In the genomic region with DNA sequence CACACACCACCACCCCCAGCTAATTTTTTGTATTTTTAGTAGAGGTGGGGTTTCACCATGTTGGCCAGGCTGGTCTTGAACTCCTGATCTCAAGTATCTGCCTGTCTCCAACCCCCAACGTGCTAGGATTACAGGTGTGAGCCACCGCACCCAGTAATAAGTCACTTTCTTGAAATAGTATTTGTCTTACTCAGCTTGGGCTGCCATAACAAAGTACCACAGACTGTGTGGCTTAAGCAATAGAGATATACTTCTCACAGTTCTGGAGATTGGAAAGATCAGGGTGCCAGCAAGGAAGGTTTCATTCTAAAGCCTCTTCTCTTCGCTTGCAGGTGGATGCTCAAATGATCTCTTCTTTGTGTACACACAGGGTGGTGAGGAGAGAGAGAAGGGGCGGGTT, we compare ENCODE assay signal across 27 cellular contexts.
A peak's percentile ranks its signal among the peaks of the same experiment; 100 is the strongest.
DNase-seq lines count a peak whose midpoint lies in the region; ATAC-seq and TF ChIP-seq lines count a peak whose summit lies in the region.
"Had no signal": no experiment of that assay in that cellular context is flagged by ENCODE, and none has a peak within 500 bp of the region (broad histone marks: within the 10 kb centered on the region; RNA-seq: fewer than 3 reads in every experiment).

No MANE protein-coding gene starts in this region.

- intact Hi-C loops in thyroid gland (cut with DNase I) = no loop called here

- H3K36me3 ChIP-seq in mesenchymal stem cell (ENCODE audit: control insufficient read depth in 1 of 2, insufficient read depth in 2 of 2, low read depth in 1 of 2, low read length in 2 of 2) (no peaks in the 10 kb centered on the region), thyroid gland (no peaks in the 10 kb centered on the region), Peyer's patch (no peaks in the 10 kb centered on the region)
- H3K36me3 ChIP-seq: gastroesophageal sphincter, HAP-1, lower lobe of right lung, prostate gland had no signal

- H3K4me3 ChIP-seq in mesenchymal stem cell (ENCODE audit: insufficient read depth in 1 of 2, low read depth in 1 of 2, low read length in 2 of 2) (no peak overlapping the region), thyroid gland (replicated peaks in 1 of 3) (no peak overlapping the region), Peyer's patch (no peak overlapping the region)
- H3K4me3 ChIP-seq: BLaER1 treated with 17β-estradiol and CSF1 and Interleukin-3, amounts not matched to agents 10 nM and 100 nM; gastroesophageal sphincter; HAP-1; lower lobe of right lung; prostate gland had no signal

- TF ChIP-seq CTCF in thyroid gland (IDR thresholded peaks at IDR 0.05) (no peak), Peyer's patch (IDR thresholded peaks at IDR 0.05) (no peak)

- peak overlapping the region in 1 of 2 experiments; percentile 40 for H3K18ac ChIP-seq in mesenchymal stem cell (ENCODE audit: low read depth in 1 of 2, low read length in 2 of 2)

- no peak overlapping the region for H4K91ac ChIP-seq in mesenchymal stem cell (ENCODE audit: low read length)

- DNase-seq in stimulated activated CD4-positive, alpha-beta T cell treated with anti-CD3 and anti-CD28 coated beads, Interleukin-1b, Interleukin-23, amount 100 ng/mL, for 48 hours = peak; percentile 20
- DNase-seq in stimulated activated CD4-positive, alpha-beta T cell treated with anti-CD3 and anti-CD28 coated beads, Interleukin-2, amount 100 ng/mL, for 48 hours = no peak
- DNase-seq in mesenchymal stem cell = no peak
- no peak for DNase-seq in thyroid gland
- DNase-seq in Peyer's patch = no peak
- DNase-seq in NCI-H226 = no peak
- DNase-seq: activated CD4-positive, alpha-beta T cell treated with anti-CD3 and anti-CD28 coated beads, Interleukin-2, amount 50 U/mL, for 4 hours; activated CD8-positive, alpha-beta memory T cell treated with anti-CD3 and anti-CD28 coated beads, Interleukin-2, amount 50 U/mL, for 48 hours; activated effector memory CD4-positive, alpha-beta T cell treated with Interleukin-2 at 50 U/mL for 16 hours; activated naive CD8-positive, alpha-beta T cell treated with anti-CD3 and anti-CD28 coated beads, Interleukin-2, amount 50 U/mL, for 24 hours; Caco-2; DND-41; effector memory CD8-positive, alpha-beta T cell; islet precursor cell; lower lobe of right lung; NCI-H1092 treated with DMSO at 0.1 percent for 48 hours; NCI-H2029 treated with DMSO at 0.1 percent for 48 hours; NCI-H2227 treated with DMSO at 0.1 percent for 48 hours had no signal

- H3K9ac ChIP-seq in mesenchymal stem cell (ENCODE audit: low read length) = peak overlapping the region; percentile 72

- H3K4me1 ChIP-seq in mesenchymal stem cell (ENCODE audit: control insufficient read depth, insufficient read depth, low read depth, low read length) = peaks cover 9% of the 10 kb centered on the region
- peaks cover 10 to 14% of the 10 kb centered on the region in 2 donors for H3K4me1 ChIP-seq in thyroid gland
- H3K4me1 ChIP-seq in Peyer's patch = no peaks in the 10 kb centered on the region
- H3K4me1 ChIP-seq: prostate gland had no signal

- peak overlapping the region; percentile 90 for H3K4me3 Mint-ChIP-seq in activated T-helper 17 cell treated with anti-CD3 and anti-CD28 coated beads, Interleukin-2, amount 50 U/mL, for 72 hours
- H3K4me3 Mint-ChIP-seq: activated naive CD8-positive, alpha-beta T cell treated with anti-CD3 and anti-CD28 coated beads, Interleukin-2, amount 50 U/mL, for 24 hours; brain; effector memory CD8-positive, alpha-beta T cell; neural crest cell; WTC11 had no signal

- H4K8ac ChIP-seq in mesenchymal stem cell (ENCODE audit: low read length) = no peak overlapping the region

- H3K27ac Mint-ChIP-seq in activated T-helper 17 cell treated with anti-CD3 and anti-CD28 coated beads, Interleukin-2, amount 50 U/mL, for 72 hours = peak overlapping the region; percentile 99
- H3K27ac Mint-ChIP-seq: WTC11 had no signal

- no peak overlapping the region for H3K14ac ChIP-seq in mesenchymal stem cell (ENCODE audit: low read length in 2 of 2)

- H2AK5ac ChIP-seq in mesenchymal stem cell (ENCODE audit: low read length, severe bottlenecking) = peak overlapping the region; percentile 58

- no peak overlapping the region for H2BK120ac ChIP-seq in mesenchymal stem cell (ENCODE audit: low read depth, low read length)

- H3K27me3 ChIP-seq in mesenchymal stem cell (ENCODE audit: control insufficient read depth in 1 of 2, insufficient read depth in 1 of 2, low read length in 2 of 2) = no peaks in the 10 kb centered on the region
- no peaks in the 10 kb centered on the region for H3K27me3 ChIP-seq in thyroid gland
- no peaks in the 10 kb centered on the region for H3K27me3 ChIP-seq in Peyer's patch
- H3K27me3 ChIP-seq: BLaER1 treated with 17β-estradiol and CSF1 and Interleukin-3, amounts not matched to agents 10 nM and 100 nM; gastroesophageal sphincter had no signal

- no peaks in the 10 kb centered on the region for H3K27me3 Mint-ChIP-seq in activated T-helper 17 cell treated with anti-CD3 and anti-CD28 coated beads, Interleukin-2, amount 50 U/mL, for 72 hours
- H3K27me3 Mint-ChIP-seq: activated naive CD8-positive, alpha-beta T cell treated with anti-CD3 and anti-CD28 coated beads, Interleukin-2, amount 50 U/mL, for 24 hours; effector memory CD8-positive, alpha-beta T cell had no signal

- peaks cover 10% of the 10 kb centered on the region for H3K9me3 Mint-ChIP-seq in activated T-helper 17 cell treated with anti-CD3 and anti-CD28 coated beads, Interleukin-2, amount 50 U/mL, for 72 hours
- H3K9me3 Mint-ChIP-seq: effector memory CD8-positive, alpha-beta T cell had no signal

- peaks cover 54% of the 10 kb centered on the region for H3K4me1 Mint-ChIP-seq in activated T-helper 17 cell treated with anti-CD3 and anti-CD28 coated beads, Interleukin-2, amount 50 U/mL, for 72 hours

- H3K36me3 Mint-ChIP-seq in activated T-helper 17 cell treated with anti-CD3 and anti-CD28 coated beads, Interleukin-2, amount 50 U/mL, for 72 hours (ENCODE audit: low read depth) = peaks cover 33% of the 10 kb centered on the region

- no peak overlapping the region for H3K23ac ChIP-seq in mesenchymal stem cell (ENCODE audit: low read length in 2 of 2)

- TF ChIP-seq POLR2A in thyroid gland (IDR thresholded peaks at IDR 0.05) (no peak), Peyer's patch (IDR thresholded peaks at IDR 0.05) (no peak)

- H3K79me1 ChIP-seq in mesenchymal stem cell (replicated peaks; ENCODE audit: low read length, poor library complexity, severe bottlenecking) = no peaks in the 10 kb centered on the region

- no peak overlapping the region for H2BK5ac ChIP-seq in mesenchymal stem cell (ENCODE audit: low read depth, low read length, poor library complexity, severe bottlenecking)

- peak overlapping the region in 1 of 2 experiments; percentile 52 for H2BK12ac ChIP-seq in mesenchymal stem cell (ENCODE audit: low read length in 2 of 2)

- H3K4me2 ChIP-seq in mesenchymal stem cell (ENCODE audit: low read length, poor library complexity, severe bottlenecking) = no peak overlapping the region

- H3K4ac ChIP-seq in mesenchymal stem cell (ENCODE audit: low read depth in 1 of 2, low read length in 2 of 2) = no peak overlapping the region

- H2AFZ ChIP-seq in mesenchymal stem cell (ENCODE audit: low read depth, low read length) = no peak overlapping the region

- peak; percentile 12 for ATAC-seq in activated T-helper 17 cell treated with anti-CD3 and anti-CD28 coated beads, Interleukin-2, amount 50 U/mL, for 72 hours (replicated peaks)
- ATAC-seq in GM18867 (IDR thresholded peaks at IDR 0.05; ENCODE audit: unreplicated experiment) = no peak
- ATAC-seq: activated naive CD8-positive, alpha-beta T cell treated with anti-CD3 and anti-CD28 coated beads, Interleukin-2, amount 50 U/mL, for 24 hours; effector memory CD8-positive, alpha-beta T cell; gastroesophageal sphincter; lower lobe of right lung; WTC11 had no signal

- 95% methylated on average over 2 of the region's 4 CpGs for WGBS in mesenchymal stem cell
- WGBS in thyroid gland, 2 donors = 81 to 97% methylated on average over 4 of the region's 4 CpGs

- no peak overlapping the region for H2BK15ac ChIP-seq in mesenchymal stem cell (ENCODE audit: low read depth, poor library complexity, severe bottlenecking)

- H3K9me3 ChIP-seq in mesenchymal stem cell (ENCODE audit: control insufficient read depth, low read length) (no peaks in the 10 kb centered on the region), thyroid gland (no peaks in the 10 kb centered on the region), Peyer's patch (no peaks in the 10 kb centered on the region)
- H3K9me3 ChIP-seq: Caco-2, gastroesophageal sphincter, HAP-1, lower lobe of right lung, prostate gland had no signal

- no peak overlapping the region for H3K27ac ChIP-seq in mesenchymal stem cell (ENCODE audit: low read length, poor library complexity, severe bottlenecking)
- H3K27ac ChIP-seq in thyroid gland = no peak overlapping the region
- no peak overlapping the region for H3K27ac ChIP-seq in Peyer's patch
- H3K27ac ChIP-seq: lower lobe of right lung, prostate gland had no signal
